In the genomic region with DNA sequence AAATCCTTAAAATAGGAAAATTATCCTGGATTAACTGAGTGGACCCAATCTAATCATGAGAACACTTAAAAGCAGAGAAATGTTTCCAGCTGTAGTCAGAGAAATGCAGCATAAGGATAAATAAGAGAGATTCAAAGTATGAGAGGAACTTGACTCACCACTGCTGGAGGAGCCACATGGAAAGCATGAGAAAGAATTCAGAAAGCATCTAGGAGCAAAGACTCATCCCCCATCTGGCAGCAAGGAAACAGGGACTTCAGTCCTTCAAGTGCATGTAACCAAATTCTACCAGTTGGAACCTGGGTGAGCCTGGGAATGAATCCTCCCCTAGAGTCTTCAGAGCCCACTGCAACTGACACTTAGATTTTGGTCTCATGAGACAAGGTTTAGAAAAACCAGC, we compare ENCODE assay signal across 9 cellular contexts. TPM values are rescaled to one million over a fixed set of nuclear protein-coding genes. Genes with fewer than 3 reads are reported as not detected.
DNase-seq lines count a peak whose midpoint lies in the region; ATAC-seq and TF ChIP-seq lines count a peak whose summit lies in the region.
"Had no signal": no experiment of that assay in that cellular context is flagged by ENCODE, and none has a peak within 500 bp of the region (broad histone marks: within the 10 kb centered on the region; RNA-seq: fewer than 3 reads in every experiment).

No MANE protein-coding gene starts in this region.

- intact Hi-C loops in body of pancreas (cut with DNase I) = no loop called here

- TF ChIP-seq CTCF in fibroblast of pulmonary artery (IDR thresholded peaks at IDR 0.05; ENCODE audit: low read length, missing control alignments) (no peak), body of pancreas (IDR thresholded peaks at IDR 0.05) (no peak)

- ATAC-seq in body of pancreas = no peak

- peaks cover 14% of the 10 kb centered on the region for H3K4me1 ChIP-seq in body of pancreas

- no peak for TF ChIP-seq POLR2A in body of pancreas (IDR thresholded peaks at IDR 0.05)

- no peaks in the 10 kb centered on the region for H3K27me3 ChIP-seq in body of pancreas

- H3K36me3 ChIP-seq in body of pancreas (replicated peaks in 1 of 2; ENCODE audit: insufficient read depth in 1 of 2, low read depth in 2 of 2) = no peaks in the 10 kb centered on the region

- DNase-seq in GM04504 (ENCODE audit: low read depth) (peak; percentile 70), RKO (ENCODE audit: low spot score) (peak; percentile 63), fibroblast of pulmonary artery (ENCODE audit: low read depth) (peak; percentile 77), pulmonary artery endothelial cell (ENCODE audit: low read depth, low spot score) (peak; percentile 13), SKM-1 (lab: John Stamatoyannopoulos, UW; ENCODE audit: unreplicated experiment) (no peak), body of pancreas (no peak), HuH-7 (ENCODE audit: low spot score) (no peak)
- DNase-seq: NCI-H1417, SHP77 treated with DMSO at 0.1 percent for 48 hours had no signal

- no peaks in the 10 kb centered on the region for H3K9me3 ChIP-seq in body of pancreas

- no peak overlapping the region for H3K27ac ChIP-seq in body of pancreas

- H3K4me3 ChIP-seq in fibroblast of pulmonary artery (replicated peaks; ENCODE audit: low read depth, low read length) = no peak overlapping the region
- no peak overlapping the region for H3K4me3 ChIP-seq in body of pancreas

RNA-seq across cellular contexts. Expression of gene RNF146, which starts 33.7 kb away (rescaled TPM):
- total RNA-seq in pulmonary artery endothelial cell (41.9 and 43.5 TPM in 2 replicates), body of pancreas (10 to 100 TPM; 36.8 to 42.2 TPM)

RNA-seq across cellular contexts. Expression of gene ECHDC1, which starts 43.0 kb away (rescaled TPM):
- total RNA-seq in pulmonary artery endothelial cell (29.1 and 40.3 TPM in 2 replicates), body of pancreas (10 to 100 TPM; 27.4 to 35.5 TPM)

Comparison
In these comparisons a context has a peak if more than half of its experiments do, and no peak if none do; other contexts are left out.
1. DNase-seq: peak in GM04504 (single experiment), RKO (single experiment), fibroblast of pulmonary artery (single experiment) and pulmonary artery endothelial cell (single experiment); none in SKM-1 (single experiment), body of pancreas (0 of 4) and HuH-7 (single experiment).